17 cellular contexts compared by ENCODE assay signal in genomic region chr1:3470650-3471355, GRCh38. TPM values are rescaled to one million over a fixed set of nuclear protein-coding genes. Genes with fewer than 3 reads are reported as not detected.
DNase-seq lines count a peak whose midpoint lies in the region; ATAC-seq, FAIRE-seq and TF ChIP-seq lines count a peak whose summit lies in the region.
"Had no signal": no experiment of that assay in that cellular context is flagged by ENCODE, and none has a peak within 500 bp of the region (broad histone marks: within the 10 kb centered on the region; RNA-seq: fewer than 3 reads in every experiment).

No MANE protein-coding gene starts in this region.

- no peaks in the 10 kb centered on the region for H3K9me3 ChIP-seq in A549

- no peak for TF ChIP-seq POLR2A in A549 (IDR thresholded peaks at IDR 0.05; ENCODE audit: low read length)

- peak overlapping the region; percentile 45 for H3K4me2 ChIP-seq in A549
- H3K4me2 ChIP-seq: KMS-11 had no signal

- H3K27me3 Mint-ChIP-seq in glutamatergic neuron (ENCODE audit: unreplicated experiment) (peaks cover 7% of the 10 kb centered on the region), nephron (ENCODE audit: low read depth) (no peaks in the 10 kb centered on the region)
- H3K27me3 Mint-ChIP-seq: activated naive CD8-positive, alpha-beta T cell treated with anti-CD3 and anti-CD28 coated beads, Interleukin-2, amount 10 ng/mL, durations not matched to agents 7 days and 5 days had no signal

- no peak overlapping the region for H3K4me3 ChIP-seq in A549

- no peak for TF ChIP-seq CTCF in A549 (IDR thresholded peaks at IDR 0.05)
- no peak for TF ChIP-seq CTCF in glutamatergic neuron (IDR thresholded peaks at IDR 0.05; ENCODE audit: partially characterized antibody, unreplicated experiment)
- TF ChIP-seq CTCF in nephron (IDR thresholded peaks at IDR 0.05; ENCODE audit: unreplicated experiment in 3 of 3) = no peak

- WGBS in A549 (ENCODE audit: missing lambda C conversion rate) = 77% methylated on average over 17 of the region's 22 CpGs

- peaks cover 12% of the 10 kb centered on the region for H3K4me1 ChIP-seq in A549

- POLR2A ChIA-PET in A549 (lab: Yijun Ruan, JAX) = interaction anchor here (0.8 kb wide), 1 partner anchor 14 kb away, joined by 3 read pairs; no protein-coding TSS in a partner anchor

- H3K4me1 Mint-ChIP-seq in glutamatergic neuron (ENCODE audit: low read depth, unreplicated experiment) = peaks cover 9% of the 10 kb centered on the region
- H3K4me1 Mint-ChIP-seq in nephron = peaks cover 29% of the 10 kb centered on the region
- H3K4me1 Mint-ChIP-seq: activated naive CD8-positive, alpha-beta T cell treated with anti-CD3 and anti-CD28 coated beads, Interleukin-2, amount 10 ng/mL, durations not matched to agents 7 days and 5 days had no signal

- H3K9me3 Mint-ChIP-seq in glutamatergic neuron (ENCODE audit: unreplicated experiment) = no peaks in the 10 kb centered on the region
- H3K9me3 Mint-ChIP-seq in nephron = no peaks in the 10 kb centered on the region
- H3K9me3 Mint-ChIP-seq: activated naive CD8-positive, alpha-beta T cell treated with anti-CD3 and anti-CD28 coated beads, Interleukin-2, amount 10 ng/mL, durations not matched to agents 7 days and 5 days had no signal

- no peak for FAIRE-seq in A549 (lab: Jason Lieb, UNC)

- TF ChIP-seq RAD21 in A549 (conservative IDR thresholded peaks at IDR 0.05 in 1 of 2, IDR thresholded peaks at IDR 0.05 in 1 of 2) = no peak

- DNase-seq in A549 (ENCODE audit: low read depth in 1 of 2, low spot score in 1 of 2) = no peak
- peak; percentile 71 for DNase-seq in NCI-H226
- peak; percentile 14 for DNase-seq in glutamatergic neuron
- no peak for DNase-seq in activated CD4-positive, alpha-beta T cell treated with anti-CD3 and anti-CD28 coated beads for 1 hour
- no peak for DNase-seq in activated CD4-positive, alpha-beta T cell treated with anti-CD3 and anti-CD28 coated beads for 4 hours
- DNase-seq: activated naive CD8-positive, alpha-beta T cell treated with anti-CD3 and anti-CD28 coated beads, Interleukin-2, amount 10 ng/mL, durations not matched to agents 7 days and 5 days; GOT3; naive thymus-derived CD4-positive, alpha-beta T cell; NCI-H1417 treated with DMSO at 0.1 percent for 48 hours; NCI-H446 treated with DMSO at 0.1 percent for 48 hours; stimulated activated naive CD4-positive, alpha-beta T cell; SW 1271 had no signal

- no peaks in the 10 kb centered on the region for H3K36me3 Mint-ChIP-seq in glutamatergic neuron (ENCODE audit: unreplicated experiment)
- H3K36me3 Mint-ChIP-seq in nephron (ENCODE audit: low read depth) = no peaks in the 10 kb centered on the region
- H3K36me3 Mint-ChIP-seq: activated naive CD8-positive, alpha-beta T cell treated with anti-CD3 and anti-CD28 coated beads, Interleukin-2, amount 10 ng/mL, durations not matched to agents 7 days and 5 days; naive thymus-derived CD4-positive, alpha-beta T cell had no signal

- H3K27ac Mint-ChIP-seq in glutamatergic neuron (ENCODE audit: unreplicated experiment) = peak overlapping the region; percentile 77
- peak overlapping the region; percentile 52 to 67 (median 60) for H3K27ac Mint-ChIP-seq in nephron

- H3K4me3 Mint-ChIP-seq in glutamatergic neuron (ENCODE audit: unreplicated experiment) (peak overlapping the region; percentile 68), nephron (peak overlapping the region in 1 of 3 experiments; percentile 21)
- H3K4me3 Mint-ChIP-seq: activated naive CD8-positive, alpha-beta T cell treated with anti-CD3 and anti-CD28 coated beads, Interleukin-2, amount 10 ng/mL, durations not matched to agents 7 days and 5 days; naive thymus-derived CD4-positive, alpha-beta T cell had no signal

- no peak for TF ChIP-seq EP300 in A549 (IDR thresholded peaks at IDR 0.05)

- H3K27ac ChIP-seq in A549 = peak overlapping the region; percentile 60 to 85; a peak in 5 of 6 replicates
- H3K27ac ChIP-seq: KMS-11 had no signal

- peak; percentile 2 to 31; a peak in 3 of 6 replicates for ATAC-seq in A549
- ATAC-seq in GM18909 (IDR thresholded peaks at IDR 0.05; ENCODE audit: poor library complexity, unreplicated experiment) = no peak
- no peak for ATAC-seq in GM18861 (IDR thresholded peaks at IDR 0.05; ENCODE audit: unreplicated experiment)
- ATAC-seq: activated CD4-positive, CD25-positive, alpha-beta regulatory T cell treated with anti-CD3 and anti-CD28 coated beads, Interleukin-2, amount 50 U/mL, for 24 hours; naive thymus-derived CD4-positive, alpha-beta T cell had no signal

- CTCF ChIA-PET in A549 (lab: Yijun Ruan, JAX) = interaction anchor here (0.6 to 4.0 kb wide), 11 partner anchors 8 to 451 kb away, joined by 3 to 69 read pairs (median 4); partner anchors contain the start of gene ARHGEF16

TF ChIP-seq in A549, 52 proteins besides CTCF, POLR2A, EP300 and RAD21:
- TF ChIP-seq JUNB (IDR thresholded peaks at IDR 0.05) (no peak), GATA3 (IDR thresholded peaks at IDR 0.05; ENCODE audit: borderline replicate concordance) (no peak), NR3C1 (IDR thresholded peaks at IDR 0.05) (no peak), ESRRA (IDR thresholded peaks at IDR 0.05; ENCODE audit: borderline replicate concordance, low read length) (no peak), CBX8 (IDR thresholded peaks at IDR 0.05) (no peak), ZC3H11A (IDR thresholded peaks at IDR 0.05) (no peak), SREBF2 (IDR thresholded peaks at IDR 0.05) (no peak), EHF (CRISPR knock-in tag; IDR thresholded peaks at IDR 0.05) (no peak), BHLHE40 (IDR thresholded peaks at IDR 0.05; ENCODE audit: low read depth, low read length) (no peak), CHD2 (IDR thresholded peaks at IDR 0.05; ENCODE audit: low read length, partially characterized antibody) (no peak), PHF8 (IDR thresholded peaks at IDR 0.05; ENCODE audit: borderline replicate concordance, low read depth) (no peak), RFX5 (IDR thresholded peaks at IDR 0.05) (no peak), NPAS2 (CRISPR knock-in tag; IDR thresholded peaks at IDR 0.05; ENCODE audit: borderline replicate concordance) (no peak)
TF ChIP-seq in A549: peak in this region for 0.

RNA-seq across cellular contexts. Expression of gene ARHGEF16, which starts 16.3 kb away (rescaled TPM):
- polyA plus RNA-seq in A549 (2011; rRNA removed) = 1.4 and 1.7 TPM in 2 replicates
- polyA plus RNA-seq in A549 (2012; cell fraction: cytosol; rRNA removed) = 4.0 and 4.1 TPM in 2 replicates
- 9.6 and 11.9 TPM in 2 replicates for polyA plus RNA-seq in A549 (2012; cell fraction: nucleus; rRNA removed)
- 2.7 to 3.2 TPM (median 3.0 TPM) in 3 replicates for polyA plus RNA-seq in A549 (2017; fragmentation: RNase III; extraction: RNeasy Plus Mini Kit Qiagen cat#74134 plus additional on column Dnase treatment)
- 2.9 and 6.0 TPM in 2 replicates for polyA minus RNA-seq in A549 (2011; rRNA and poly(A)+ RNA removed)
- 0.34 TPM for total RNA-seq in glutamatergic neuron (ENCODE audit: unreplicated experiment)
- total RNA-seq: activated naive CD8-positive, alpha-beta T cell treated with anti-CD3 and anti-CD28 coated beads, Interleukin-2, amount 10 ng/mL, durations not matched to agents 7 days and 5 days had no signal
- polyA plus RNA-seq: naive thymus-derived CD4-positive, alpha-beta T cell had no signal

Comparison
In these comparisons a context has a peak if more than half of its experiments do, and no peak if none do; other contexts are left out.
1. ATAC-seq: peak in A549 (2 of 2); none in GM18909 (single experiment) and GM18861 (single experiment).
2. DNase-seq: peak in NCI-H226 (single experiment) and glutamatergic neuron (single experiment); none in A549 (0 of 2), activated CD4-positive, alpha-beta T cell treated with anti-CD3 and anti-CD28 coated beads for 1 hour (single experiment) and activated CD4-positive, alpha-beta T cell treated with anti-CD3 and anti-CD28 coated beads for 4 hours (0 of 2).